25 cellular contexts compared by ENCODE assay signal in the genomic region with DNA sequence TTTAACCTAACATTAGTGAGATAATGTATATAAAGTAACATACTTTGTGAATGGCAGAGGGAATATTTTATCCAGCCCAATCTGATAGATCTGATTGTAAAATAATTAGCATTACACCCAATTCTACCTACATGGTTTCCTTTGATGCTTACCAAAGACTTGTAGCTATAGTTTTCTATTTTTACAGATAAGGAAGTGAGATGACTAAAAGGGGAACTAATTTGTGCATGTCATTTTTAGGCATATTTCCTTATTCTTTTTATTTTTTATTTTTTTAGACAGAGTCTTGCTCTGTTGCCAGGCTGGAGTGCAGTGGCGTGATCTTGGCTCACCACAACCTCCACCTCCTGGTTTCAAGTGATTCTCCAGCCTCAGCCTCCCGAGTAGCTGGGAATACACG.
"Had no signal": no experiment of that assay in that cellular context is flagged by ENCODE, and none has a peak within 500 bp of the region (broad histone marks: within the 10 kb centered on the region; RNA-seq: fewer than 3 reads in every experiment).

No MANE protein-coding gene starts in this region.

- H3K27me3 ChIP-seq: adrenal gland, breast epithelium, gastrocnemius medialis, left lung, neural progenitor cell, upper lobe of right lung had no signal

- H3K27me3 Mint-ChIP-seq: naive B cell, progenitor cell of endocrine pancreas had no signal

- H3K9me3 ChIP-seq: adrenal gland, breast epithelium, gastrocnemius medialis, upper lobe of right lung had no signal

- DNase-seq: activated CD4-positive, alpha-beta T cell treated with anti-CD3 and anti-CD28 coated beads, Interleukin-2, amount 50 U/mL, for 1 hour; activated CD4-positive, CD25-positive, alpha-beta regulatory T cell treated with anti-CD3 and anti-CD28 coated beads, Interleukin-2, amount 50 U/mL, for 72 hours; activated CD8-positive, alpha-beta memory T cell treated with anti-CD3 and anti-CD28 coated beads for 24 hours; activated CD8-positive, alpha-beta memory T cell treated with anti-CD3 and anti-CD28 coated beads, Interleukin-2, amount 50 U/mL, for 48 hours; activated effector memory CD4-positive, alpha-beta T cell treated with Interleukin-2 at 50 U/mL for 16 hours; activated T-cell treated with anti-CD3 and anti-CD28 coated beads, Interleukin-2, amount 50 U/mL, for 48 hours; adrenal gland; cortex of kidney; effector CD4-positive, alpha-beta T cell; gastrocnemius medialis; head of caudate nucleus; left lung; mucosa of descending colon; naive B cell; stimulated activated CD4-positive, alpha-beta T cell treated with anti-CD3 and anti-CD28 coated beads, Interleukin-12 subunit alpha, Interleukin-12 subunit beta, amount 100 ng/mL, for 4 hours; stimulated activated CD4-positive, alpha-beta T cell treated with anti-CD3 and anti-CD28 coated beads, Interleukin-1b, Interleukin-23, amount 100 ng/mL, for 48 hours; stimulated activated CD8-positive, alpha-beta memory T cell treated with anti-CD3 and anti-CD28 coated beads, Interleukin-4, amount 100 ng/mL, for 48 hours; stimulated activated naive CD4-positive, alpha-beta T cell; upper lobe of right lung had no signal

- H3K27ac ChIP-seq: adrenal gland, breast epithelium, gastrocnemius medialis, left lung, neural progenitor cell, upper lobe of right lung, VCaP had no signal

- ATAC-seq: activated naive CD4-positive, alpha-beta T cell treated with anti-CD3 and anti-CD28 coated beads, Interleukin-2, amount 50 U/mL, for 72 hours; esophagus mucosa; gastrocnemius medialis; left lung; mucosa of descending colon; upper lobe of right lung had no signal

- H3K27ac Mint-ChIP-seq: activated naive CD4-positive, alpha-beta T cell treated with anti-CD3 and anti-CD28 coated beads, Interleukin-2, amount 50 U/mL, for 72 hours; naive B cell; neural progenitor cell; progenitor cell of endocrine pancreas had no signal

- H3K4me3 Mint-ChIP-seq: naive B cell, neural progenitor cell had no signal

- H3K4me3 ChIP-seq: adrenal gland, breast epithelium, gastrocnemius medialis, left lung, mucosa of descending colon, neural progenitor cell, upper lobe of right lung had no signal

- H3K4me1 ChIP-seq: adrenal gland, breast epithelium, gastrocnemius medialis, left lung, neural progenitor cell, upper lobe of right lung had no signal

- H3K36me3 Mint-ChIP-seq: activated naive CD4-positive, alpha-beta T cell treated with anti-CD3 and anti-CD28 coated beads, Interleukin-2, amount 50 U/mL, for 72 hours; naive B cell; neural progenitor cell had no signal

- H3K4me1 Mint-ChIP-seq: naive B cell, neural progenitor cell had no signal

- H3K36me3 ChIP-seq: adrenal gland, breast epithelium, gastrocnemius medialis, left lung, neural progenitor cell, upper lobe of right lung had no signal
